In the genomic region with DNA sequence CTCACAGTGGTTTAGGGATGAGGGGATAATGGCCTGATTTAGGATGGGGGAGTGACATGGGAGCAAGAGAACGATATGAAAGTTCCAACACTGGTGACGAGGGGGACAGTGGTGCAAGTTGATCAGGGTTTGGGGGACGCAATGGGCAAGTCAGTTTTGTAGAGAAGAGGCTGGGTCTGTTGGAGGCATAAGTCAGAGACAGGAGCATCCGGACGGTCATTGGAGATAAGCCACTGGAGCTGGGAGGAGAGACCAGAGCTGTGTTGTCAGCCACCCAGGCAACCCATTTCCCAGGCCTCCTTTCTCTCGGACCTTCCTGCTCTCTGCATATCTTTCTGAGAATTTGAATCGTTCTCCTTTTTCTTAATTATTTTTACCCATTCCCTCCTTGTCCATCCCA, we compare ENCODE assay signal across 17 cellular contexts. TPM values are rescaled to one million over a fixed set of nuclear protein-coding genes. Genes with fewer than 3 reads are reported as not detected.
"Had no signal": no experiment of that assay in that cellular context is flagged by ENCODE, and none has a peak within 500 bp of the region (broad histone marks: within the 10 kb centered on the region; RNA-seq: fewer than 3 reads in every experiment).

No MANE protein-coding gene starts in this region.

- H3K4me3 Mint-ChIP-seq: activated CD4-positive, alpha-beta memory T cell treated with anti-CD3 and anti-CD28 coated beads for 36 hours; nephron progenitor cell; stimulated activated naive CD8-positive, alpha-beta T cell treated with anti-CD3 and anti-CD28 coated beads, Interleukin-15, amount 100 ng/mL, for 72 hours had no signal

- H3K27ac ChIP-seq: breast epithelium, heart right ventricle, ovary, thoracic aorta had no signal

- H3K27me3 Mint-ChIP-seq: activated CD4-positive, alpha-beta memory T cell treated with anti-CD3 and anti-CD28 coated beads for 36 hours; stimulated activated naive CD8-positive, alpha-beta T cell treated with anti-CD3 and anti-CD28 coated beads, Interleukin-15, amount 100 ng/mL, for 72 hours had no signal

- H3K9me3 ChIP-seq: breast epithelium, heart right ventricle, ovary, SK-N-SH, thoracic aorta had no signal

- H3K27ac Mint-ChIP-seq: activated CD4-positive, alpha-beta memory T cell treated with anti-CD3 and anti-CD28 coated beads for 36 hours; nephron progenitor cell had no signal

- DNase-seq: activated CD4-positive, alpha-beta memory T cell treated with anti-CD3 and anti-CD28 coated beads for 36 hours; activated CD4-positive, CD25-positive, alpha-beta regulatory T cell treated with anti-CD3 and anti-CD28 coated beads, Interleukin-2, amount 50 U/mL, for 72 hours; activated CD8-positive, alpha-beta memory T cell treated with anti-CD3 and anti-CD28 coated beads, Interleukin-2, amount 50 U/mL, for 4 hours; effector CD4-positive, alpha-beta T cell; heart right ventricle; kidney; left ventricle myocardium superior; mesenchymal stem cell; nephron progenitor cell; ovary; SK-N-SH; stimulated activated CD4-positive, alpha-beta T cell treated with anti-CD3 and anti-CD28 coated beads, Interleukin-12 subunit alpha, Interleukin-12 subunit beta, amount 100 ng/mL, for 4 hours; stimulated activated naive CD8-positive, alpha-beta T cell treated with anti-CD3 and anti-CD28 coated beads, Interleukin-15, amount 100 ng/mL, for 72 hours had no signal

- H3K4me3 ChIP-seq: breast epithelium, heart right ventricle, ovary, thoracic aorta had no signal

- ATAC-seq: activated naive CD4-positive, alpha-beta T cell treated with anti-CD3 and anti-CD28 coated beads, Interleukin-2, amount 50 U/mL, for 72 hours; heart right ventricle; left ventricle myocardium superior; stimulated activated naive CD8-positive, alpha-beta T cell treated with anti-CD3 and anti-CD28 coated beads, Interleukin-15, amount 100 ng/mL, for 72 hours had no signal

- H3K9me3 Mint-ChIP-seq: activated CD4-positive, alpha-beta memory T cell treated with anti-CD3 and anti-CD28 coated beads for 36 hours; activated naive CD4-positive, alpha-beta T cell treated with anti-CD3 and anti-CD28 coated beads, Interleukin-2, amount 50 U/mL, for 72 hours; nephron progenitor cell; stimulated activated naive CD8-positive, alpha-beta T cell treated with anti-CD3 and anti-CD28 coated beads, Interleukin-15, amount 100 ng/mL, for 72 hours had no signal

RNA-seq across cellular contexts. Expression of gene TTBK1, which starts 23.5 kb away (rescaled TPM):
- total RNA-seq: thoracic aorta, ureter had no signal
